ENCODE assay signal across 18 cellular contexts in genomic region chr11:61569701-61570100, GRCh38. TPM values are rescaled to one million over a fixed set of nuclear protein-coding genes. Genes with fewer than 3 reads are reported as not detected.
A peak's percentile ranks its signal among the peaks of the same experiment; 100 is the strongest.
DNase-seq lines count a peak whose midpoint lies in the region; ATAC-seq and TF ChIP-seq lines count a peak whose summit lies in the region.
"Had no signal": no experiment of that assay in that cellular context is flagged by ENCODE, and none has a peak within 500 bp of the region (broad histone marks: within the 10 kb centered on the region; RNA-seq: fewer than 3 reads in every experiment).

No MANE protein-coding gene starts in this region.

- peaks cover 4% of the 10 kb centered on the region for H3K4me1 ChIP-seq in parathyroid adenoma

- H3K27ac ChIP-seq in angular gyrus (ENCODE audit: low read depth, low read length) (peak overlapping the region; percentile 23), parathyroid adenoma (no peak overlapping the region)
- H3K27ac ChIP-seq: KMS-11 had no signal

- no peak overlapping the region for H3K4me2 ChIP-seq in parathyroid adenoma (ENCODE audit: low read length)
- H3K4me2 ChIP-seq: GM23338, KMS-11 had no signal

- DNase-seq in H7 (peak; percentile 61), NCI-H69 (lab: John Stamatoyannopoulos, UW) (peak; percentile 66), DMS153 (lab: John Stamatoyannopoulos, UW) (no peak), NCI-H187 (lab: John Stamatoyannopoulos, UW) (no peak)
- DNase-seq: CD4-positive, CD25-positive, alpha-beta regulatory T cell; IMR-90; NCI-H1694; NCI-H2081 treated with DMSO at 0.1 percent for 48 hours; NCI-H226; NCI-H82; T-helper 2 cell had no signal

- no peaks in the 10 kb centered on the region for H3K9me3 ChIP-seq in parathyroid adenoma (ENCODE audit: control insufficient read depth, low read length)

- peaks cover 15% of the 10 kb centered on the region; the same call in 1 of the 2 replicates for H3K27me3 ChIP-seq in H7 (ENCODE audit: control insufficient read depth, insufficient read depth, low read length)
- no peaks in the 10 kb centered on the region for H3K27me3 ChIP-seq in parathyroid adenoma (ENCODE audit: control insufficient read depth, insufficient read depth, low read length)

- H3K79me2 ChIP-seq in parathyroid adenoma = no peaks in the 10 kb centered on the region

- H3K4me3 ChIP-seq in H7 (ENCODE audit: insufficient read depth, low read depth, low read length) = no peak overlapping the region
- no peak overlapping the region for H3K4me3 ChIP-seq in parathyroid adenoma (ENCODE audit: low read depth, low read length)
- H3K4me3 ChIP-seq: GM23338 had no signal

- no peak for ATAC-seq in GM19023 (IDR thresholded peaks at IDR 0.05; ENCODE audit: unreplicated experiment)
- ATAC-seq: GM23338, HCT116, Right ventricle myocardium inferior had no signal

- peak overlapping the region; percentile 50 for H2AFZ ChIP-seq in parathyroid adenoma
- H2AFZ ChIP-seq: GM23338 had no signal

- no peak overlapping the region for H3K9ac ChIP-seq in parathyroid adenoma
- H3K9ac ChIP-seq: KMS-11 had no signal

- H3K36me3 ChIP-seq in H7 (replicated peaks; ENCODE audit: control insufficient read depth, insufficient read depth, low read length) (no peaks in the 10 kb centered on the region), parathyroid adenoma (ENCODE audit: control insufficient read depth, insufficient read depth, low read length) (no peaks in the 10 kb centered on the region)

- TF ChIP-seq CTCF in parathyroid adenoma (IDR thresholded peaks at IDR 0.05) = no peak

RNA-seq across cellular contexts. Expression of gene SYT7, which starts 11.2 kb away (rescaled TPM):
- total RNA-seq in H7 (2014; rRNA removed; shearing (Covaris generic)) = 3.6 and 4.8 TPM in 2 replicates

Comparison
In these comparisons a context has a peak if more than half of its experiments do, and no peak if none do; other contexts are left out.
1. DNase-seq: peak in H7 (single experiment) and NCI-H69 (single experiment); none in DMS153 (single experiment) and NCI-H187 (0 of 2).